In genomic region chr3:14150491-14151230, GRCh38 we compare ENCODE assay signal across 17 cellular contexts. TPM values are rescaled to one million over a fixed set of nuclear protein-coding genes. Genes with fewer than 3 reads are reported as not detected.
DNase-seq lines count a peak whose midpoint lies in the region; ATAC-seq and TF ChIP-seq lines count a peak whose summit lies in the region.
"Had no signal": no experiment of that assay in that cellular context is flagged by ENCODE, and none has a peak within 500 bp of the region (broad histone marks: within the 10 kb centered on the region; RNA-seq: fewer than 3 reads in every experiment).

No MANE protein-coding gene starts in this region.

- CTCF ChIA-PET in activated naive CD4-positive, alpha-beta T cell treated with anti-CD3 and anti-CD28 coated beads for 36 hours (lab: Charles Lee): interaction anchor here (0.7 kb wide), 1 partner anchor 10 kb away, joined by 3 read pairs; no protein-coding TSS in a partner anchor
- CTCF ChIA-PET in T-cell (lab: Charles Lee): no interaction called here

- intact Hi-C loops in activated naive CD4-positive, alpha-beta T cell treated with anti-CD3 and anti-CD28 coated beads for 36 hours (cut with micrococcal nuclease): no loop called here

- POLR2A ChIA-PET in T-cell (lab: Charles Lee): interaction anchor here in 1 of 2 donors (0.6 kb wide), 1 partner anchor 26 kb away, joined by 4 read pairs; no protein-coding TSS in a partner anchor

- no peaks in the 10 kb centered on the region for H3K27me3 ChIP-seq in MG63
- H3K27me3 ChIP-seq: breast epithelium, left lung, stomach had no signal

- ATAC-seq in activated naive CD4-positive, alpha-beta T cell treated with anti-CD3 and anti-CD28 coated beads, Interleukin-2, amount 50 U/mL, for 72 hours: no peak
- ATAC-seq in T-cell (replicated peaks in 1 of 4): no peak
- ATAC-seq in stimulated activated memory B cell treated with anti-CD40 and anti-IgM and Interleukin-4, amounts not matched to agents 10 μg/mL and 1 μg/mL and 100 μg/mL, for 72 hours: no peak
- ATAC-seq: left lung, PC-3, psoas muscle had no signal

- H3K9me3 Mint-ChIP-seq in activated naive CD4-positive, alpha-beta T cell treated with anti-CD3 and anti-CD28 coated beads, Interleukin-2, amount 50 U/mL, for 72 hours: no peaks in the 10 kb centered on the region
- H3K9me3 Mint-ChIP-seq in activated naive CD4-positive, alpha-beta T cell treated with anti-CD3 and anti-CD28 coated beads for 36 hours: no peaks in the 10 kb centered on the region
- H3K9me3 Mint-ChIP-seq in T-cell (no peaks in the 10 kb centered on the region), glutamatergic neuron (ENCODE audit: unreplicated experiment) (peaks cover 2% of the 10 kb centered on the region)
- no peaks in the 10 kb centered on the region for H3K9me3 Mint-ChIP-seq in stimulated activated memory B cell treated with anti-CD40 and anti-IgM and Interleukin-4, amounts not matched to agents 10 μg/mL and 1 μg/mL and 100 μg/mL, for 72 hours
- H3K9me3 Mint-ChIP-seq: activated naive CD4-positive, alpha-beta T cell treated with anti-CD3 and anti-CD28 coated beads, Interleukin-2, amount 50 U/mL, for 24 hours had no signal

- no peak overlapping the region for H3K4me3 ChIP-seq in MG63
- H3K4me3 ChIP-seq: breast epithelium, left lung, psoas muscle, stomach had no signal

- peaks cover 0 to 10% of the 10 kb centered on the region in 2 donors for H3K36me3 Mint-ChIP-seq in activated naive CD4-positive, alpha-beta T cell treated with anti-CD3 and anti-CD28 coated beads, Interleukin-2, amount 50 U/mL, for 72 hours
- peaks cover 15% of the 10 kb centered on the region for H3K36me3 Mint-ChIP-seq in activated naive CD4-positive, alpha-beta T cell treated with anti-CD3 and anti-CD28 coated beads for 36 hours (ENCODE audit: low read depth)
- H3K36me3 Mint-ChIP-seq in T-cell (peaks cover 56% of the 10 kb centered on the region), glutamatergic neuron (ENCODE audit: unreplicated experiment) (no peaks in the 10 kb centered on the region)
- H3K36me3 Mint-ChIP-seq in stimulated activated memory B cell treated with anti-CD40 and anti-IgM and Interleukin-4, amounts not matched to agents 10 μg/mL and 1 μg/mL and 100 μg/mL, for 72 hours: peaks cover 66% of the 10 kb centered on the region

- no peak for TF ChIP-seq CTCF in glutamatergic neuron (IDR thresholded peaks at IDR 0.05; ENCODE audit: partially characterized antibody, unreplicated experiment)

- no peaks in the 10 kb centered on the region for H3K27me3 Mint-ChIP-seq in activated naive CD4-positive, alpha-beta T cell treated with anti-CD3 and anti-CD28 coated beads for 36 hours (ENCODE audit: low read depth)
- H3K27me3 Mint-ChIP-seq in T-cell (no peaks in the 10 kb centered on the region), glutamatergic neuron (ENCODE audit: unreplicated experiment) (peaks cover 4% of the 10 kb centered on the region)
- H3K27me3 Mint-ChIP-seq in stimulated activated memory B cell treated with anti-CD40 and anti-IgM and Interleukin-4, amounts not matched to agents 10 μg/mL and 1 μg/mL and 100 μg/mL, for 72 hours: no peaks in the 10 kb centered on the region
- H3K27me3 Mint-ChIP-seq: activated naive CD4-positive, alpha-beta T cell treated with anti-CD3 and anti-CD28 coated beads, Interleukin-2, amount 50 U/mL, for 24 hours had no signal

- peaks cover 2% of the 10 kb centered on the region; the same call in 1 of the 2 replicates for H3K36me3 ChIP-seq in MG63
- H3K36me3 ChIP-seq: breast epithelium had no signal

- H3K27ac Mint-ChIP-seq in activated naive CD4-positive, alpha-beta T cell treated with anti-CD3 and anti-CD28 coated beads, Interleukin-2, amount 50 U/mL, for 72 hours: peak overlapping the region; percentile 52 to 86
- no peak overlapping the region for H3K27ac Mint-ChIP-seq in activated naive CD4-positive, alpha-beta T cell treated with anti-CD3 and anti-CD28 coated beads for 36 hours
- H3K27ac Mint-ChIP-seq in T-cell (peak overlapping the region; percentile 57 to 58), glutamatergic neuron (ENCODE audit: unreplicated experiment) (peak overlapping the region; percentile 40)
- peak overlapping the region; percentile 22 for H3K27ac Mint-ChIP-seq in stimulated activated memory B cell treated with anti-CD40 and anti-IgM and Interleukin-4, amounts not matched to agents 10 μg/mL and 1 μg/mL and 100 μg/mL, for 72 hours

- no peaks in the 10 kb centered on the region for H3K4me1 Mint-ChIP-seq in activated naive CD4-positive, alpha-beta T cell treated with anti-CD3 and anti-CD28 coated beads for 36 hours (ENCODE audit: low read depth)
- peaks cover 10 to 21% (median 20%) of the 10 kb centered on the region in 3 donors for H3K4me1 Mint-ChIP-seq in T-cell
- H3K4me1 Mint-ChIP-seq in glutamatergic neuron (ENCODE audit: low read depth, unreplicated experiment): peaks cover 4% of the 10 kb centered on the region
- peaks cover 6% of the 10 kb centered on the region for H3K4me1 Mint-ChIP-seq in stimulated activated memory B cell treated with anti-CD40 and anti-IgM and Interleukin-4, amounts not matched to agents 10 μg/mL and 1 μg/mL and 100 μg/mL, for 72 hours

- no peak overlapping the region for H3K4me3 Mint-ChIP-seq in activated naive CD4-positive, alpha-beta T cell treated with anti-CD3 and anti-CD28 coated beads for 36 hours
- no peak overlapping the region for H3K4me3 Mint-ChIP-seq in T-cell
- H3K4me3 Mint-ChIP-seq in glutamatergic neuron (ENCODE audit: unreplicated experiment): no peak overlapping the region
- no peak overlapping the region for H3K4me3 Mint-ChIP-seq in stimulated activated memory B cell treated with anti-CD40 and anti-IgM and Interleukin-4, amounts not matched to agents 10 μg/mL and 1 μg/mL and 100 μg/mL, for 72 hours
- H3K4me3 Mint-ChIP-seq: activated naive CD4-positive, alpha-beta T cell treated with anti-CD3 and anti-CD28 coated beads, Interleukin-2, amount 50 U/mL, for 24 hours had no signal

- peak in 1 of 2 donors; percentile 48 for DNase-seq in activated naive CD4-positive, alpha-beta T cell treated with anti-CD3 and anti-CD28 coated beads, Interleukin-2, amount 50 U/mL, for 72 hours (ENCODE audit: low spot score in 2 of 2)
- DNase-seq in activated naive CD4-positive, alpha-beta T cell treated with anti-CD3 and anti-CD28 coated beads for 36 hours: no peak
- DNase-seq in T-cell: no peak
- no peak for DNase-seq in glutamatergic neuron
- DNase-seq in MG63: no peak
- no peak for DNase-seq in ecto neural progenitor cell (ENCODE audit: low spot score)
- DNase-seq in UCSD-AML1 (lab: John Stamatoyannopoulos, UW; ENCODE audit: unreplicated experiment): no peak
- DNase-seq: ACHN, left lung, NCI-H1048, NCI-H526 treated with DMSO at 0.1 percent for 48 hours, PC-3, psoas muscle, stomach had no signal

- no peaks in the 10 kb centered on the region for H3K9me3 ChIP-seq in MG63
- H3K9me3 ChIP-seq: breast epithelium, left lung, psoas muscle, stomach had no signal

RNA-seq across cellular contexts. Expression of gene TMEM43, which starts 25.8 kb away (rescaled TPM):
- total RNA-seq in activated naive CD4-positive, alpha-beta T cell treated with anti-CD3 and anti-CD28 coated beads, Interleukin-2, amount 50 U/mL, for 72 hours: 10 to 100 TPM; 17.5 to 37.1 TPM
- 10 to 100 TPM; 18.3 to 19.8 TPM for total RNA-seq in activated naive CD4-positive, alpha-beta T cell treated with anti-CD3 and anti-CD28 coated beads for 36 hours
- total RNA-seq in T-cell: 10 to 100 TPM; 36.9 to 76.3 (median 63.6) TPM
- total RNA-seq in glutamatergic neuron (ENCODE audit: unreplicated experiment): 50.8 TPM
- total RNA-seq in MG63 (2014; rRNA removed; shearing (Covaris generic); ENCODE audit: low replicate concordance): 97.6 and 97.8 TPM in 2 replicates

RNA-seq across cellular contexts. Expression of gene CHCHD4, which starts 26.0 kb away (rescaled TPM):
- 10 to 100 TPM; 10.0 to 23.2 TPM for total RNA-seq in activated naive CD4-positive, alpha-beta T cell treated with anti-CD3 and anti-CD28 coated beads, Interleukin-2, amount 50 U/mL, for 72 hours
- 10 to 100 TPM; 16.2 to 17.9 TPM for total RNA-seq in activated naive CD4-positive, alpha-beta T cell treated with anti-CD3 and anti-CD28 coated beads for 36 hours
- total RNA-seq in T-cell (1 to 10 TPM; 2.7 to 8.4 (median 8.3) TPM), glutamatergic neuron (ENCODE audit: unreplicated experiment) (9.4 TPM)
- 22.0 and 24.3 TPM in 2 replicates for total RNA-seq in MG63 (2014; rRNA removed; shearing (Covaris generic); ENCODE audit: low replicate concordance)

RNA-seq across cellular contexts. Expression of gene XPC, which starts 27.7 kb away (rescaled TPM):
- 10 to 100 TPM; 24.5 to 51.4 TPM for total RNA-seq in activated naive CD4-positive, alpha-beta T cell treated with anti-CD3 and anti-CD28 coated beads, Interleukin-2, amount 50 U/mL, for 72 hours
- 10 to 100 TPM; 39.0 to 39.8 TPM for total RNA-seq in activated naive CD4-positive, alpha-beta T cell treated with anti-CD3 and anti-CD28 coated beads for 36 hours
- total RNA-seq in T-cell (10 to 100 TPM; 67.8 to 90.7 (median 76.9) TPM), glutamatergic neuron (ENCODE audit: unreplicated experiment) (39.5 TPM)
- total RNA-seq in MG63 (2014; rRNA removed; shearing (Covaris generic); ENCODE audit: low replicate concordance): 8.2 and 12.0 TPM in 2 replicates

RNA-seq across cellular contexts. Expression of gene LSM3, which starts 28.0 kb away (rescaled TPM):
- 10 to 100 TPM; 20.5 to 24.5 TPM for total RNA-seq in activated naive CD4-positive, alpha-beta T cell treated with anti-CD3 and anti-CD28 coated beads, Interleukin-2, amount 50 U/mL, for 72 hours
- 10 to 100 TPM; 26.1 to 26.2 TPM for total RNA-seq in activated naive CD4-positive, alpha-beta T cell treated with anti-CD3 and anti-CD28 coated beads for 36 hours
- total RNA-seq in T-cell (1 to 10 TPM; 6.7 to 8.4 (median 7.3) TPM), glutamatergic neuron (ENCODE audit: unreplicated experiment) (8.4 TPM)
- total RNA-seq in MG63 (2014; rRNA removed; shearing (Covaris generic); ENCODE audit: low replicate concordance): 19.7 and 27.5 TPM in 2 replicates
